In the genomic region with DNA sequence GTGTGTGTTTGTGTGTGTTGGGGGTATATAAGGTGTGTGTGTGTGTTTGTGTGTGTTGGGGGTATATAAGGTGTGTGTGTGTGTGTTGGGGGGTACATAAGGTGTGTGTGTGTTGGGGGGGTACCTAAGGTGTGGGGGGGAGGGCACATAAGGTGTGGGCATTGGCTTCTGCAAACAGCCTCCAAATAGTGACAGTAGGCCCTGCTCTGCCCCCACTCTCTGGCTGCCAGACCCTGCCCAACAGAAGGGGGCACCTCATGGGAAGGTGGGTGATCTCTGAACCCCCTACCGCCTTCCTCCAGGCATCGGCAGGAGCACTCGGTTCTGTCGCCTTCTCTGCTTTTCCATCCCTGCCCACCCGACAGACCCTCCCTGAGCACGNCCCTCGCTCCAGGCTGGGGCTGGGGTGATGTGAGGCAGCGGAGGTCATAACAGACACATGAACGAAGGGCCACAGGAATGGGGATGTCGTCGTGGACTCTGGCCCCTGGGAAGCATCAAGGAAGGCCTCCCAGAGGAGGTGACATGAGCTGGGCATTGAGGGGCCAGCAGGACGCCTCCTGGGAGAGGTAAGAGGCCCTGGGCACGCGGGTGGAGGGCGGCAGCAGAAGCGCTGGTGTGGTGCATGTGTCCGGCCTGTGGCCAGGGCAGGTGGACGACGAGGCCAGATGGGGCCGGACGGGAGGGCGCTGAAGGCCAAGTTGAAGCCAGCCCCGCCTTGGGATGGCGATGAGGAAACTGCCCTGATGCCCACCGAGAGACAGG, we compare ENCODE assay signal across 8 cellular contexts. TPM values are rescaled to one million over a fixed set of nuclear protein-coding genes. Genes with fewer than 3 reads are reported as not detected.
DNase-seq lines count a peak whose midpoint lies in the region; ATAC-seq and TF ChIP-seq lines count a peak whose summit lies in the region.

No MANE protein-coding gene starts in this region.

- H3K79me2 ChIP-seq in PC-3 (ENCODE audit: low read length), result no peaks in the 10 kb centered on the region

- peaks cover 14% of the 10 kb centered on the region for H3K27me3 ChIP-seq in PC-3 (ENCODE audit: low read length)

- 0 out of 2 replicates have a peak, but pooled peaks cover 6% of the 10 kb centered on the region for H3K4me1 ChIP-seq in PC-3 (ENCODE audit: insufficient read depth, low read length)

- no peaks in the 10 kb centered on the region for H3F3A ChIP-seq in PC-3 (ENCODE audit: low read length, unreplicated experiment)

- peaks cover 31% of the 10 kb centered on the region for H3K4me1 Mint-ChIP-seq in dendritic cell treated with granulocyte-macrophage colony-stimulating factor and Interleukin-4, amounts not matched to agents 40 ng/mL and 50 ng/mL, for 4 days (ENCODE audit: low read depth)
- peaks cover 4% of the 10 kb centered on the region for H3K4me1 Mint-ChIP-seq in mesothelial cell of epicardium

- POLR2A ChIA-PET in PC-3 (lab: Charles Lee; ENCODE audit: unreplicated experiment), result no interaction called here

- H3K27ac ChIP-seq in PC-3 (ENCODE audit: low read length), result no peak overlapping the region

- H3K36me3 ChIP-seq in PC-3 (ENCODE audit: low read depth, low read length), result no peaks in the 10 kb centered on the region

- H4K20me1 ChIP-seq in PC-3 (ENCODE audit: low read length), result no peaks in the 10 kb centered on the region

- no TSS peak for BruUV-seq in PC-3 (replicated peaks; lab: Mats Ljungman, UMichigan)

- CTCF ChIA-PET in PC-3 (lab: Charles Lee), result no interaction called here

- H3K36me3 Mint-ChIP-seq in dendritic cell treated with granulocyte-macrophage colony-stimulating factor and Interleukin-4, amounts not matched to agents 40 ng/mL and 50 ng/mL, for 4 days (ENCODE audit: low read depth), result no peaks in the 10 kb centered on the region
- no peaks in the 10 kb centered on the region for H3K36me3 Mint-ChIP-seq in mesothelial cell of epicardium

- no peaks in the 10 kb centered on the region for H3K9me3 Mint-ChIP-seq in dendritic cell treated with granulocyte-macrophage colony-stimulating factor and Interleukin-4, amounts not matched to agents 40 ng/mL and 50 ng/mL, for 4 days
- H3K9me3 Mint-ChIP-seq in mesothelial cell of epicardium, result no peaks in the 10 kb centered on the region

- H2AFZ ChIP-seq in PC-3 (ENCODE audit: low read length), result no peak overlapping the region

- no peak overlapping the region; the same call in 1 of the 2 replicates for H3K4me3 ChIP-seq in PC-3 (ENCODE audit: low read length)

- no peaks in the 10 kb centered on the region for H3K9me3 ChIP-seq in PC-3 (ENCODE audit: low read length)

- peak overlapping the region; percentile 85; the same call in 1 of the 2 replicates for H3K4me2 ChIP-seq in PC-3 (ENCODE audit: low read length)

- DNase-seq in PC-3, result no peak
- DNase-seq in mesothelial cell of epicardium (ENCODE audit: low spot score in 2 of 2, unreplicated experiment in 2 of 2), result no peak
- DNase-seq in NCI-H526 treated with DMSO at 0.1 percent for 48 hours (lab: John Stamatoyannopoulos, UW), result no peak
- no peak for DNase-seq in SIG-M5 (lab: John Stamatoyannopoulos, UW)

- peak overlapping the region; percentile 39 for H3K27ac Mint-ChIP-seq in dendritic cell treated with granulocyte-macrophage colony-stimulating factor and Interleukin-4, amounts not matched to agents 40 ng/mL and 50 ng/mL, for 4 days
- H3K27ac Mint-ChIP-seq in mesothelial cell of epicardium, result peak overlapping the region; percentile 59

- TF ChIP-seq CTCF in PC-3 (conservative IDR thresholded peaks at IDR 0.05; ENCODE audit: low read depth, low read length), result no peak
- no peak for TF ChIP-seq CTCF in mesothelial cell of epicardium (IDR thresholded peaks at IDR 0.05; ENCODE audit: unreplicated experiment)

- no peak overlapping the region for H3K9ac ChIP-seq in PC-3 (ENCODE audit: low read length)

- intact Hi-C loops in PC-3 (cut with micrococcal nuclease), result no loop called here
- intact Hi-C loops in dendritic cell treated with granulocyte-macrophage colony-stimulating factor and Interleukin-4, amounts not matched to agents 40 ng/mL and 50 ng/mL, for 4 days (cut with micrococcal nuclease), result no loop called here

- H3K4me3 Mint-ChIP-seq in dendritic cell treated with granulocyte-macrophage colony-stimulating factor and Interleukin-4, amounts not matched to agents 40 ng/mL and 50 ng/mL, for 4 days, result peak overlapping the region; percentile 75
- H3K4me3 Mint-ChIP-seq in mesothelial cell of epicardium, result peak overlapping the region; percentile 72

- peaks cover 33% of the 10 kb centered on the region for H3K27me3 Mint-ChIP-seq in dendritic cell treated with granulocyte-macrophage colony-stimulating factor and Interleukin-4, amounts not matched to agents 40 ng/mL and 50 ng/mL, for 4 days
- H3K27me3 Mint-ChIP-seq in mesothelial cell of epicardium (ENCODE audit: low read depth), result peaks cover 28% of the 10 kb centered on the region

- ATAC-seq in GM21423 (IDR thresholded peaks at IDR 0.05; ENCODE audit: unreplicated experiment) (peak; percentile 32), PC-3 (no peak), HG03442 (IDR thresholded peaks at IDR 0.05; ENCODE audit: unreplicated experiment) (no peak), HG02970 (IDR thresholded peaks at IDR 0.05; ENCODE audit: low FRiP score, unreplicated experiment) (no peak)

- no peaks in the 10 kb centered on the region for H3K9me2 ChIP-seq in PC-3 (replicated peaks; ENCODE audit: low read length)

RNA-seq across cellular contexts. Expression of a gene that starts 43.4 kb away (rescaled TPM):
- total RNA-seq in PC-3 (2014; rRNA removed) (3.0 and 3.1 TPM in 2 replicates), mesothelial cell of epicardium (12.6 to 14.9 TPM (median 13.5 TPM) in 3 replicates)
